Comparison of ENCODE assay signal across 13 cellular contexts in the genomic region with DNA sequence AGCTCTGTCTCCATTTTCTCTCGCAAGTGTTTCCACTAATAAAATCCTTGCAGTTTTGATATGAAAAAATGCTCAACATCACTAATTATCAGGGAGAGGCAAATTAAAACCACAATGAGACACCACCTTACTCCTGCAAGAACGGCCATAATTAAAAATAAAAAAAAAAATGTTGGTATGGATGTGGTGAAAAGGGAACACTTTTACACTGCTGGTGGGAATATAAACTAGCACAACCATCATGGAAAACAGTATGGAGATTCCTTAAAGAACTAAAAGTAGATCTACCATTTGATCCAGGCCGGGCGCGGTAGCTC. TPM values are rescaled to one million over a fixed set of nuclear protein-coding genes. Genes with fewer than 3 reads are reported as not detected.
DNase-seq lines count a peak whose midpoint lies in the region; ATAC-seq and TF ChIP-seq lines count a peak whose summit lies in the region.
"Had no signal": no experiment of that assay in that cellular context is flagged by ENCODE, and none has a peak within 500 bp of the region (broad histone marks: within the 10 kb centered on the region; RNA-seq: fewer than 3 reads in every experiment).

No MANE protein-coding gene starts in this region.

- H3K4me3 ChIP-seq in HCT116 (replicated peaks in 1 of 2; ENCODE audit: low read depth in 1 of 2, low read length in 2 of 2) (no peak overlapping the region), RWPE2 (ENCODE audit: severe bottlenecking) (no peak overlapping the region), dorsolateral prefrontal cortex (peak overlapping the region in 5 of 59 donors; percentile 4 to 40 (median 28)), thoracic aorta (no peak overlapping the region)
- H3K4me3 ChIP-seq: GM12878 had no signal

- H4K20me1 ChIP-seq in HCT116 (ENCODE audit: insufficient read depth): no peaks in the 10 kb centered on the region

- H3K27ac ChIP-seq in HCT116 (ENCODE audit: low read depth, low read length) (no peak overlapping the region), RWPE2 (ENCODE audit: poor library complexity, severe bottlenecking) (no peak overlapping the region), dorsolateral prefrontal cortex (peak overlapping the region in 49 of 59 donors; percentile 27 to 94 (median 84)), thoracic aorta (no peak overlapping the region)
- H3K27ac ChIP-seq: KMS-11 had no signal

- CTCF ChIA-PET in HCT116 (lab: Charles Lee): interaction anchor here (0.7 to 2.9 kb wide), 10 partner anchors 12 to 1004 kb away, joined by 3 to 32 read pairs (median 3); a partner anchor contains a TSS

- no peaks in the 10 kb centered on the region for H3K36me3 ChIP-seq in HCT116 (ENCODE audit: control insufficient read depth in 1 of 2, insufficient read depth in 2 of 2, low read length in 2 of 2)
- H3K36me3 ChIP-seq in RWPE2 (ENCODE audit: low read depth): no peaks in the 10 kb centered on the region
- no peaks in the 10 kb centered on the region for H3K36me3 ChIP-seq in thoracic aorta
- H3K36me3 ChIP-seq: BE2C had no signal

- no peaks in the 10 kb centered on the region for H3K9me3 ChIP-seq in HCT116 (ENCODE audit: control insufficient read depth in 1 of 2, insufficient read depth in 1 of 2, low read depth in 1 of 2, low read length in 2 of 2)
- H3K9me3 ChIP-seq in RWPE2 (ENCODE audit: severe bottlenecking): no peaks in the 10 kb centered on the region
- no peaks in the 10 kb centered on the region for H3K9me3 ChIP-seq in thoracic aorta
- H3K9me3 ChIP-seq: BE2C, Caco-2 had no signal

- H3K4me2 ChIP-seq in HCT116 (ENCODE audit: low read length): no peak overlapping the region
- H3K4me2 ChIP-seq: KMS-11 had no signal

- RAD21 ChIA-PET in HCT116 (lab: Charles Lee; ENCODE audit: low non-redundant PET in 1 of 2, low total read pairs in 2 of 2, uncharacterized antibody in 2 of 2, unreplicated experiment in 2 of 2): no interaction called here

- DNase-seq in HCT116 (ENCODE audit: low read depth, low spot score): no peak
- no peak for DNase-seq in RWPE2 (ENCODE audit: low spot score)
- DNase-seq in dorsolateral prefrontal cortex: no peak
- DNase-seq in thoracic aorta (ENCODE audit: low spot score): no peak
- DNase-seq in activated CD4-positive, alpha-beta T cell treated with anti-CD3 and anti-CD28 coated beads for 4 hours: no peak
- DNase-seq: CD4-positive, alpha-beta memory T cell; NCI-H524 treated with DMSO at 0.1 percent for 48 hours had no signal

- TF ChIP-seq POLR2A in HCT116 (IDR thresholded peaks at IDR 0.05; ENCODE audit: borderline replicate concordance, extremely low read depth, insufficient read depth, insufficient read length): no peak

- peaks cover 0 to 16% of the 10 kb centered on the region in 2 experiments; a peak in 2 of 4 replicates for H3K4me1 ChIP-seq in HCT116 (ENCODE audit: control insufficient read depth in 1 of 2, insufficient read depth in 2 of 2, low read length in 2 of 2)
- no peaks in the 10 kb centered on the region for H3K4me1 ChIP-seq in RWPE2 (ENCODE audit: insufficient read depth, poor library complexity, severe bottlenecking)
- no peaks in the 10 kb centered on the region for H3K4me1 ChIP-seq in thoracic aorta (ENCODE audit: control insufficient read depth in 1 of 2, low read depth in 2 of 2)
- H3K4me1 ChIP-seq: BE2C, Caco-2 had no signal

- peak overlapping the region; percentile 75 for H2AFZ ChIP-seq in HCT116 (ENCODE audit: low read depth, low read length, poor library complexity, severe bottlenecking)

- no peaks in the 10 kb centered on the region for H3K9me2 ChIP-seq in HCT116 (ENCODE audit: insufficient read depth)

- no peaks in the 10 kb centered on the region for H3K27me3 ChIP-seq in HCT116 (ENCODE audit: insufficient read depth, low read length)
- H3K27me3 ChIP-seq in RWPE2 (ENCODE audit: insufficient read depth, poor library complexity, severe bottlenecking): no peaks in the 10 kb centered on the region
- H3K27me3 ChIP-seq in dorsolateral prefrontal cortex: no peaks in the 10 kb centered on the region
- H3K27me3 ChIP-seq in thoracic aorta (replicated peaks; ENCODE audit: insufficient read depth): no peaks in the 10 kb centered on the region
- H3K27me3 ChIP-seq: BE2C had no signal

- H3K9ac ChIP-seq in HCT116 (ENCODE audit: low read length): no peak overlapping the region
- H3K9ac ChIP-seq: KMS-11 had no signal

- no peak for TF ChIP-seq RAD21 in HCT116 (IDR thresholded peaks at IDR 0.05; ENCODE audit: low read depth)

- H3K79me2 ChIP-seq in HCT116 (ENCODE audit: insufficient read depth, low read length): no peaks in the 10 kb centered on the region

- intact Hi-C loops in HCT116 (cut with micrococcal nuclease): loop anchor here (5.0 to 10.0 kb wide), 2 partner anchors 660 to 1373 kb away; no protein-coding TSS in a partner anchor
- intact Hi-C loops in dorsolateral prefrontal cortex (cut with DNase I): loop anchor here (5.0 to 10.0 kb wide), 4 partner anchors 80 to 765 kb away; a partner anchor contains a TSS

- ATAC-seq in HCT116: no peak
- ATAC-seq in RWPE2 (ENCODE audit: low read depth): no peak
- ATAC-seq in thoracic aorta (ENCODE audit: insufficient number of reproducible peaks, low FRiP score, low read depth): no peak
- ATAC-seq in HG03196 (IDR thresholded peaks at IDR 0.05; ENCODE audit: unreplicated experiment): no peak
- no peak for ATAC-seq in GM21619 (IDR thresholded peaks at IDR 0.05; ENCODE audit: unreplicated experiment)

- TF ChIP-seq CTCF in HCT116 (IDR thresholded peaks at IDR 0.05 in 2 of 3, conservative IDR thresholded peaks at IDR 0.05 in 1 of 3; ENCODE audit: borderline replicate concordance in 1 of 3, insufficient read depth in 1 of 3, low read depth in 2 of 3, low read length in 2 of 3): no peak
- TF ChIP-seq CTCF in RWPE2 (IDR thresholded peaks at IDR 0.05; ENCODE audit: poor library complexity, severe bottlenecking): peak; percentile 40
- peak in 2 of 56 donors; percentile 5 to 10 for TF ChIP-seq CTCF in dorsolateral prefrontal cortex (IDR thresholded peaks at IDR 0.05 in 54 of 56, conservative IDR thresholded peaks at IDR 0.05 in 2 of 56; ENCODE audit: low read depth in 1 of 56, partially characterized antibody in 56 of 56)
- peak; percentile 7 for TF ChIP-seq CTCF in thoracic aorta (IDR thresholded peaks at IDR 0.05)

- POLR2A ChIA-PET in HCT116 (lab: Charles Lee): no interaction called here

- no TSS peak for BruUV-seq in HCT116 (replicated peaks; lab: Mats Ljungman, UMichigan)

TF ChIP-seq in HCT116, 20 proteins besides CTCF, POLR2A, EP300 and RAD21 (continues in another document):
- TF ChIP-seq, protein P1, sequence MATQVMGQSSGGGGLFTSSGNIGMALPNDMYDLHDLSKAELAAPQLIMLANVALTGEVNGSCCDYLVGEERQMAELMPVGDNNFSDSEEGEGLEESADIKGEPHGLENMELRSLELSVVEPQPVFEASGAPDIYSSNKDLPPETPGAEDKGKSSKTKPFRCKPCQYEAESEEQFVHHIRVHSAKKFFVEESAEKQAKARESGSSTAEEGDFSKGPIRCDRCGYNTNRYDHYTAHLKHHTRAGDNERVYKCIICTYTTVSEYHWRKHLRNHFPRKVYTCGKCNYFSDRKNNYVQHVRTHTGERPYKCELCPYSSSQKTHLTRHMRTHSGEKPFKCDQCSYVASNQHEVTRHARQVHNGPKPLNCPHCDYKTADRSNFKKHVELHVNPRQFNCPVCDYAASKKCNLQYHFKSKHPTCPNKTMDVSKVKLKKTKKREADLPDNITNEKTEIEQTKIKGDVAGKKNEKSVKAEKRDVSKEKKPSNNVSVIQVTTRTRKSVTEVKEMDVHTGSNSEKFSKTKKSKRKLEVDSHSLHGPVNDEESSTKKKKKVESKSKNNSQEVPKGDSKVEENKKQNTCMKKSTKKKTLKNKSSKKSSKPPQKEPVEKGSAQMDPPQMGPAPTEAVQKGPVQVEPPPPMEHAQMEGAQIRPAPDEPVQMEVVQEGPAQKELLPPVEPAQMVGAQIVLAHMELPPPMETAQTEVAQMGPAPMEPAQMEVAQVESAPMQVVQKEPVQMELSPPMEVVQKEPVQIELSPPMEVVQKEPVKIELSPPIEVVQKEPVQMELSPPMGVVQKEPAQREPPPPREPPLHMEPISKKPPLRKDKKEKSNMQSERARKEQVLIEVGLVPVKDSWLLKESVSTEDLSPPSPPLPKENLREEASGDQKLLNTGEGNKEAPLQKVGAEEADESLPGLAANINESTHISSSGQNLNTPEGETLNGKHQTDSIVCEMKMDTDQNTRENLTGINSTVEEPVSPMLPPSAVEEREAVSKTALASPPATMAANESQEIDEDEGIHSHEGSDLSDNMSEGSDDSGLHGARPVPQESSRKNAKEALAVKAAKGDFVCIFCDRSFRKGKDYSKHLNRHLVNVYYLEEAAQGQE (IDR thresholded peaks at IDR 0.05; ENCODE audit: low read depth): no peak
- TF ChIP-seq ZNF274 (IDR thresholded peaks at IDR 0.05; ENCODE audit: low read depth, low read length) (no peak), ELF1 (IDR thresholded peaks at IDR 0.05; ENCODE audit: borderline replicate concordance, low read depth) (no peak), SIN3A (IDR thresholded peaks at IDR 0.05; ENCODE audit: low read depth) (no peak), FOSL1 (IDR thresholded peaks at IDR 0.05; ENCODE audit: low read depth) (no peak), CBX3 (IDR thresholded peaks at IDR 0.05; ENCODE audit: low read depth) (no peak), TCF7L2 (IDR thresholded peaks at IDR 0.05; ENCODE audit: borderline replicate concordance, extremely low read depth, insufficient read depth, insufficient read length) (no peak), EZH2phosphoT487 (IDR thresholded peaks at IDR 0.05; ENCODE audit: borderline replicate concordance) (no peak)
- TF ChIP-seq, protein P2, sequence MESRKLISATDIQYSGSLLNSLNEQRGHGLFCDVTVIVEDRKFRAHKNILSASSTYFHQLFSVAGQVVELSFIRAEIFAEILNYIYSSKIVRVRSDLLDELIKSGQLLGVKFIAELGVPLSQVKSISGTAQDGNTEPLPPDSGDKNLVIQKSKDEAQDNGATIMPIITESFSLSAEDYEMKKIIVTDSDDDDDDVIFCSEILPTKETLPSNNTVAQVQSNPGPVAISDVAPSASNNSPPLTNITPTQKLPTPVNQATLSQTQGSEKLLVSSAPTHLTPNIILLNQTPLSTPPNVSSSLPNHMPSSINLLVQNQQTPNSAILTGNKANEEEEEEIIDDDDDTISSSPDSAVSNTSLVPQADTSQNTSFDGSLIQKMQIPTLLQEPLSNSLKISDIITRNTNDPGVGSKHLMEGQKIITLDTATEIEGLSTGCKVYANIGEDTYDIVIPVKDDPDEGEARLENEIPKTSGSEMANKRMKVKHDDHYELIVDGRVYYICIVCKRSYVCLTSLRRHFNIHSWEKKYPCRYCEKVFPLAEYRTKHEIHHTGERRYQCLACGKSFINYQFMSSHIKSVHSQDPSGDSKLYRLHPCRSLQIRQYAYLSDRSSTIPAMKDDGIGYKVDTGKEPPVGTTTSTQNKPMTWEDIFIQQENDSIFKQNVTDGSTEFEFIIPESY (IDR thresholded peaks at IDR 0.05; ENCODE audit: extremely low read depth, insufficient replicate concordance, low read length): no peak

RNA-seq across cellular contexts. Expression of a gene that starts 49.8 kb away (rescaled TPM):
- total RNA-seq in HCT116 (2021; ENCODE audit: unreplicated experiment) (12.2 TPM), dorsolateral prefrontal cortex (10 to 100 TPM in 32 of 120 experiments, 1 to 10 TPM in 88; 2.6 to 22.9 (median 7.8) TPM), thoracic aorta (10 to 100 TPM; 12.7 to 20.0 TPM)
- polyA plus RNA-seq in HCT116 (2012): 4.1 and 6.0 TPM in 2 replicates
- total RNA-seq: CD4-positive, alpha-beta memory T cell had no signal

Comparison
In these comparisons a context has a peak if more than half of its experiments do, and no peak if none do; other contexts are left out.
1. H3K27ac ChIP-seq: peak in dorsolateral prefrontal cortex (49 of 59); none in HCT116 (single experiment), RWPE2 (single experiment) and thoracic aorta (0 of 2).
2. CTCF ChIP-seq: peak in RWPE2 (single experiment) and thoracic aorta (single experiment); none in HCT116 (0 of 3).